ENCODE assay signal across 23 cellular contexts in genomic region chr1:211762206-211762605, GRCh38.
DNase-seq lines count a peak whose midpoint lies in the region; TF ChIP-seq lines count a peak whose summit lies in the region.
"Had no signal": no experiment of that assay in that cellular context is flagged by ENCODE, and none has a peak within 500 bp of the region (broad histone marks: within the 10 kb centered on the region; RNA-seq: fewer than 3 reads in every experiment).

No MANE protein-coding gene starts in this region.

- no peaks in the 10 kb centered on the region; the same call in 1 of the 2 replicates for H3K4me1 ChIP-seq in BE2C
- H3K4me1 ChIP-seq in Peyer's patch: no peaks in the 10 kb centered on the region
- H3K4me1 ChIP-seq: A549 had no signal

- peaks cover 9% of the 10 kb centered on the region for H3K9me3 ChIP-seq in WERI-Rb-1 (ENCODE audit: severe bottlenecking)
- no peaks in the 10 kb centered on the region for H3K9me3 ChIP-seq in BE2C
- H3K9me3 ChIP-seq in Peyer's patch: peaks cover 0 to 4% (median 0%) of the 10 kb centered on the region in 4 donors

- TF ChIP-seq CTCF in WERI-Rb-1 (IDR thresholded peaks at IDR 0.05; ENCODE audit: low read depth, low read length) (no peak), BE2C (IDR thresholded peaks at IDR 0.05; ENCODE audit: low read depth, low read length) (no peak), Peyer's patch (IDR thresholded peaks at IDR 0.05) (no peak)

- H3K27me3 ChIP-seq in WERI-Rb-1 (ENCODE audit: insufficient read depth, low read depth, severe bottlenecking) (no peaks in the 10 kb centered on the region), BE2C (no peaks in the 10 kb centered on the region), Peyer's patch (no peaks in the 10 kb centered on the region)

- H3K27ac ChIP-seq in WERI-Rb-1 (peak overlapping the region; percentile 45), Peyer's patch (no peak overlapping the region)
- H3K27ac ChIP-seq: A549 had no signal

- no peak for TF ChIP-seq POLR2A in Peyer's patch (IDR thresholded peaks at IDR 0.05)

- DNase-seq in D341Med (ENCODE audit: low spot score): peak; percentile 83
- peak; percentile 50 for DNase-seq in NCI-H2171 (lab: John Stamatoyannopoulos, UW)
- peak; percentile 98 for DNase-seq in NCI-H524 treated with DMSO at 0.1 percent for 48 hours (lab: John Stamatoyannopoulos, UW)
- peak; percentile 75 for DNase-seq in WERI-Rb-1
- no peak for DNase-seq in BE2C
- no peak for DNase-seq in Peyer's patch
- DNase-seq in activated naive CD4-positive, alpha-beta T cell (lab: John Stamatoyannopoulos, UW): no peak
- DNase-seq in KG1 (lab: John Stamatoyannopoulos, UW): no peak
- DNase-seq: 8988T; ACHN; AML-193; C1 segment of cervical spinal cord; Calu3; CD4-positive, alpha-beta memory T cell; COR-L47; DMS 273 treated with DMSO at 0.1 percent for 48 hours; DMS79; EL; GDM1; H9 had no signal

- H3K4me3 ChIP-seq in WERI-Rb-1 (ENCODE audit: low read depth, low read length) (no peak overlapping the region), BE2C (ENCODE audit: low read depth, low read length) (no peak overlapping the region), Peyer's patch (no peak overlapping the region)
- H3K4me3 ChIP-seq: A549, GM12878, GM23338 had no signal

- H3K36me3 ChIP-seq in WERI-Rb-1: peaks cover 17% of the 10 kb centered on the region
- H3K36me3 ChIP-seq in BE2C: peaks cover 6% of the 10 kb centered on the region; the same call in 1 of the 2 replicates
- H3K36me3 ChIP-seq in Peyer's patch: peaks cover 0 to 22% (median 0%) of the 10 kb centered on the region in 3 donors

Comparison
In these comparisons a context has a peak if more than half of its experiments do, and no peak if none do; other contexts are left out.
1. DNase-seq: peak in D341Med (single experiment), NCI-H2171 (single experiment), NCI-H524 treated with DMSO at 0.1 percent for 48 hours (single experiment) and WERI-Rb-1 (single experiment); none in BE2C (single experiment), Peyer's patch (0 of 3), activated naive CD4-positive, alpha-beta T cell (0 of 4) and KG1 (single experiment).